In genomic region chr7:124924906-124925305, GRCh38 we compare ENCODE assay signal across 22 cellular contexts.
"Had no signal": no experiment of that assay in that cellular context is flagged by ENCODE, and none has a peak within 500 bp of the region (broad histone marks: within the 10 kb centered on the region; RNA-seq: fewer than 3 reads in every experiment).

No MANE protein-coding gene starts in this region.

- H3K27me3 ChIP-seq: colonic mucosa, esophagus squamous epithelium, gastrocnemius medialis, spleen, testis, tibial nerve, upper lobe of right lung, vagina had no signal

- H3K27me3 Mint-ChIP-seq: stimulated activated naive B cell treated with anti-CD40 and anti-IgM and Interleukin-4, amounts not matched to agents 10 μg/mL and 1 μg/mL and 100 μg/mL, for 72 hours; stimulated activated naive CD8-positive, alpha-beta T cell treated with anti-CD3 and anti-CD28 coated beads, Interleukin-15, amount 100 ng/mL, for 72 hours had no signal

- H3K9me3 ChIP-seq: colonic mucosa, esophagus squamous epithelium, gastrocnemius medialis, prostate gland, spleen, testis, tibial nerve, upper lobe of right lung, vagina had no signal

- H3K27ac Mint-ChIP-seq: naive thymus-derived CD4-positive, alpha-beta T cell; nephron progenitor cell; stimulated activated naive B cell treated with anti-CD40 and anti-IgM and Interleukin-4, amounts not matched to agents 10 μg/mL and 1 μg/mL and 100 μg/mL, for 72 hours had no signal

- ATAC-seq: gastrocnemius medialis; left cardiac atrium; naive thymus-derived CD4-positive, alpha-beta T cell; sciatic nerve; stimulated activated naive B cell treated with anti-CD40 and anti-IgM and Interleukin-4, amounts not matched to agents 10 μg/mL and 1 μg/mL and 100 μg/mL, for 72 hours; stimulated activated naive CD8-positive, alpha-beta T cell treated with anti-CD3 and anti-CD28 coated beads, Interleukin-15, amount 100 ng/mL, for 72 hours; upper lobe of right lung had no signal

- H3K4me1 ChIP-seq: colonic mucosa, prostate gland had no signal

- H3K9me3 Mint-ChIP-seq: immature natural killer cell; naive thymus-derived CD4-positive, alpha-beta T cell; nephron progenitor cell; stimulated activated naive B cell treated with anti-CD40 and anti-IgM and Interleukin-4, amounts not matched to agents 10 μg/mL and 1 μg/mL and 100 μg/mL, for 72 hours; stimulated activated naive CD8-positive, alpha-beta T cell treated with anti-CD3 and anti-CD28 coated beads, Interleukin-15, amount 100 ng/mL, for 72 hours had no signal

- FAIRE-seq: kidney had no signal

- H2AFZ ChIP-seq: parathyroid adenoma had no signal

- DNase-seq: colonic mucosa; dermis blood vessel endothelial cell; esophagus squamous epithelium; gastrocnemius medialis; immature natural killer cell; kidney; left cardiac atrium; naive thymus-derived CD4-positive, alpha-beta T cell; nephron progenitor cell; spleen; stimulated activated CD4-positive, alpha-beta T cell treated with anti-CD3 and anti-CD28 coated beads, Interleukin-15, amount 100 ng/mL, for 24 hours; stimulated activated CD4-positive, alpha-beta T cell treated with anti-CD3 and anti-CD28 coated beads, Interleukin-1b, Interleukin-23, amount 100 ng/mL, for 48 hours; stimulated activated CD4-positive, alpha-beta T cell treated with anti-CD3 and anti-CD28 coated beads, Interleukin-4, amount 100 ng/mL, for 24 hours; stimulated activated naive B cell treated with anti-CD40 and anti-IgM and Interleukin-4, amounts not matched to agents 10 μg/mL and 1 μg/mL and 100 μg/mL, for 72 hours; stimulated activated naive CD8-positive, alpha-beta T cell treated with anti-CD3 and anti-CD28 coated beads, Interleukin-15, amount 100 ng/mL, for 72 hours; testis; upper lobe of right lung had no signal

- H3K9ac ChIP-seq: parathyroid adenoma had no signal

- H3K36me3 ChIP-seq: colonic mucosa, esophagus squamous epithelium, gastrocnemius medialis, prostate gland, upper lobe of right lung had no signal

- H3K4me3 ChIP-seq: colonic mucosa, esophagus squamous epithelium, gastrocnemius medialis, prostate gland, spleen, testis, tibial nerve, upper lobe of right lung, vagina had no signal

- H3K27ac ChIP-seq: colonic mucosa, esophagus squamous epithelium, parathyroid adenoma, prostate gland, spleen, testis, tibial nerve, upper lobe of right lung, vagina had no signal

- H3K4me3 Mint-ChIP-seq: immature natural killer cell; nephron progenitor cell; stimulated activated naive B cell treated with anti-CD40 and anti-IgM and Interleukin-4, amounts not matched to agents 10 μg/mL and 1 μg/mL and 100 μg/mL, for 72 hours; stimulated activated naive CD8-positive, alpha-beta T cell treated with anti-CD3 and anti-CD28 coated beads, Interleukin-15, amount 100 ng/mL, for 72 hours had no signal
